ENCODE assay signal across 9 cellular contexts in the genomic region with DNA sequence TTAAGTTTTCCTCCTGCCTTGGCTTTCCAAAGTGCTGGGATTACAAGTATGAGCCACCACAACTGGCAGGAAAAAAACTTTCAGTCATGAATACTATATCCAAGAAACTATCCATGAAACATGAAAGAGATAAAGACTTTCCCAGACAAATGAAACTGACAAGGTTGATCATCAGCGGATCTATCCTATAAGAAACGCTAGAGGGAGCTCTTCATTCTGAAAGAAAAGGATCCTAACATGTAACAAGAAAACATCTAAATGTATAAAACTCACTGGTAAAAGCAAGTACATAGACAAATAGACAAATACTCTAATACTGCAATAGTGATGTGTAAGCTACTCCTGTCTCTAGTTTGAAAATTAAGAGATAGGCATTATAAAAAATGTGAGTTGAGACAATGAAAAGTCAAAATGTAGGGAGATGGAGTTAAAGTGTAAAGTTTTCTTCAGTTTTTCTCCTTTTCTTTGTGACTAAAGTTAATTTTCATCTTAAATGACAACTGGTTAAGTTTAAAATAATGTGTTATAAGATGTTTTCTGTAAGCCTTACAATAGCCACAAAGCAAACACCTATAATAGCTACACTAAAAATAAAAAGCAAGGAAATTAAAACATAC.
DNase-seq lines count a peak whose midpoint lies in the region; ATAC-seq, FAIRE-seq and TF ChIP-seq lines count a peak whose summit lies in the region.
"Had no signal": no experiment of that assay in that cellular context is flagged by ENCODE, and none has a peak within 500 bp of the region (broad histone marks: within the 10 kb centered on the region; RNA-seq: fewer than 3 reads in every experiment).

No MANE protein-coding gene starts in this region.

- H3K79me2 ChIP-seq in HepG2 (ENCODE audit: insufficient read depth, low read length): no peaks in the 10 kb centered on the region

- POLR2A ChIA-PET in HepG2 (lab: Yijun Ruan, JAX): interaction anchor here (0.9 kb wide), 1 partner anchor 125 kb away, joined by 3 read pairs; a partner anchor contains a TSS

- no peak for TF ChIP-seq POLR2A in HepG2 (IDR thresholded peaks at IDR 0.05; ENCODE audit: insufficient read depth in 1 of 2, low read depth in 2 of 2, low read length in 2 of 2)

- H3K36me3 ChIP-seq in HepG2 (replicated peaks in 1 of 2; ENCODE audit: control insufficient read depth in 1 of 2, insufficient read depth in 2 of 2, low read length in 2 of 2): peaks cover 2 to 4% of the 10 kb centered on the region in 2 experiments; a peak in 3 of 5 replicates

- CTCF ChIA-PET in HepG2 (lab: Yijun Ruan, JAX; ENCODE audit: low intra/inter-chr PET ratio, low total read pairs): interaction anchor here (1.3 to 4.9 kb wide), 2 partner anchors 94 to 111 kb away, joined by 10 to 23 read pairs; a partner anchor contains a TSS

- intact Hi-C loops in HepG2 (cut with micrococcal nuclease; ENCODE audit: unreplicated experiment): loop anchor here (5.0 kb wide), 1 partner anchor 111 kb away; a partner anchor contains a TSS

- H3K4me2 ChIP-seq in HepG2 (ENCODE audit: low read depth, low read length): no peak overlapping the region

- no peak overlapping the region for H3K4me3 ChIP-seq in HepG2 (replicated peaks in 1 of 3; ENCODE audit: insufficient read depth in 1 of 3, low read depth in 2 of 3, low read length in 3 of 3)
- H3K4me3 ChIP-seq: skin epidermis had no signal

- no peak for TF ChIP-seq RAD21 in HepG2 (CRISPR knock-in tag; IDR thresholded peaks at IDR 0.05)

- no TSS peak for BruUV-seq in HepG2 (replicated peaks; lab: Mats Ljungman, UMichigan)

- TF ChIP-seq CTCF in GM10266 (IDR thresholded peaks at IDR 0.05; ENCODE audit: control insufficient read depth, insufficient read depth, low read depth, missing control alignments): peak; percentile 53
- peak; percentile 62 for TF ChIP-seq CTCF in HepG2 (CRISPR knock-in tag; IDR thresholded peaks at IDR 0.05)

- TF ChIP-seq EP300 in HepG2 (IDR thresholded peaks at IDR 0.05; ENCODE audit: low read depth in 2 of 2, low read length in 2 of 2): no peak
- no peak for TF ChIP-seq EP300 in HepG2 (CRISPR knock-in tag; IDR thresholded peaks at IDR 0.05; ENCODE audit: borderline replicate concordance)

- no peaks in the 10 kb centered on the region for H3K27me3 ChIP-seq in HepG2 (ENCODE audit: control insufficient read depth in 1 of 2, insufficient read depth in 2 of 2, low read length in 2 of 2)

- H3K27ac ChIP-seq in HepG2 (ENCODE audit: extremely low read length, insufficient read depth, low read length): no peak overlapping the region
- H3K27ac ChIP-seq: skin epidermis had no signal

- peak; percentile 51 for DNase-seq in GM10266 (ENCODE audit: extremely low spot score)
- DNase-seq in NCI-H146 treated with DMSO at 0.1 percent for 48 hours (lab: John Stamatoyannopoulos, UW; ENCODE audit: unreplicated experiment): peak; percentile 6
- peak; percentile 52 for DNase-seq in astrocyte of the hippocampus (ENCODE audit: low read depth, low spot score)
- peak; percentile 23 for DNase-seq in HepG2 (ENCODE audit: low spot score)
- no peak for DNase-seq in AG08396 (ENCODE audit: low spot score)
- no peak for DNase-seq in AG20443 (ENCODE audit: low spot score)

- no peak overlapping the region for H3K9ac ChIP-seq in HepG2 (ENCODE audit: insufficient read depth, low read depth, low read length)

- ATAC-seq in HepG2 (no peak), HG03095 (IDR thresholded peaks at IDR 0.05; ENCODE audit: unreplicated experiment) (no peak), HG03196 (IDR thresholded peaks at IDR 0.05; ENCODE audit: unreplicated experiment) (no peak)

- H4K20me1 ChIP-seq in HepG2 (ENCODE audit: insufficient read depth, low read length): no peaks in the 10 kb centered on the region

- FAIRE-seq in HepG2 (lab: Jason Lieb, UNC): peak; percentile 76

- no peak overlapping the region for H2AFZ ChIP-seq in HepG2 (ENCODE audit: low read length)

- peaks cover 9% of the 10 kb centered on the region for H3K4me1 ChIP-seq in HepG2 (ENCODE audit: insufficient read depth, low read length)

- WGBS in HepG2 (ENCODE audit: low lambda C conversion rate): 17% methylated on average over 2 of the region's 2 CpGs

- no peaks in the 10 kb centered on the region for H3K9me3 ChIP-seq in HepG2 (ENCODE audit: low read length)

- in situ Hi-C loops in HepG2 (cut with HindIII; ENCODE audit: extremely low pct_ligation_motif_present, low pct_unique_long_range_greater_than_20kb): loop anchor here (5.0 kb wide), 1 partner anchor 91 kb away; no protein-coding TSS in a partner anchor

TF ChIP-seq in HepG2, 621 proteins besides CTCF, POLR2A, EP300 and RAD21:
- TF ChIP-seq ZNF562 (CRISPR knock-in tag; IDR thresholded peaks at IDR 0.05; ENCODE audit: borderline replicate concordance) (no peak), SMC3 (IDR thresholded peaks at IDR 0.05; ENCODE audit: low read length) (peak; percentile 38; the same call in 1 of the 2 replicates), STAG1 (CRISPR knock-in tag; IDR thresholded peaks at IDR 0.05) (peak; percentile 22; the same call in 1 of the 2 replicates)
- TF ChIP-seq, protein P1, sequence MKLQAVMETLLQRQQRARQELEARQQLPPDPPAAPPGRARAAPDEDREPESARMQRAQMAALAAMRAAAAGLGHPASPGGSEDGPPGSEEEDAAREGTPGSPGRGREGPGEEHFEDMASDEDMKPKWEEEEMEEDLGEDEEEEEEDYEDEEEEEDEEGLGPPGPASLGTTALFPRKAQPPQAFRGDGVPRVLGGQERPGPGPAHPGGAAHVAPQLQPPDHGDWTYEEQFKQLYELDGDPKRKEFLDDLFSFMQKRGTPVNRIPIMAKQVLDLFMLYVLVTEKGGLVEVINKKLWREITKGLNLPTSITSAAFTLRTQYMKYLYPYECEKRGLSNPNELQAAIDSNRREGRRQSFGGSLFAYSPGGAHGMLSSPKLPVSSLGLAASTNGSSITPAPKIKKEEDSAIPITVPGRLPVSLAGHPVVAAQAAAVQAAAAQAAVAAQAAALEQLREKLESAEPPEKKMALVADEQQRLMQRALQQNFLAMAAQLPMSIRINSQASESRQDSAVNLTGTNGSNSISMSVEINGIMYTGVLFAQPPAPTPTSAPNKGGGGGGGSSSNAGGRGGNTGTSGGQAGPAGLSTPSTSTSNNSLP (IDR thresholded peaks at IDR 0.05; ENCODE audit: low read depth, low read length): peak; percentile 72; the same call in 1 of the 2 replicates

Comparison
In these comparisons a context has a peak if more than half of its experiments do, and no peak if none do; other contexts are left out.
1. DNase-seq: peak in GM10266 (single experiment), NCI-H146 treated with DMSO at 0.1 percent for 48 hours (single experiment), astrocyte of the hippocampus (single experiment) and HepG2 (single experiment); none in AG08396 (single experiment) and AG20443 (single experiment).